15 cellular contexts compared by ENCODE assay signal in genomic region chr10:104622175-104622574, GRCh38. TPM values are rescaled to one million over a fixed set of nuclear protein-coding genes. Genes with fewer than 3 reads are reported as not detected.
"Had no signal": no experiment of that assay in that cellular context is flagged by ENCODE, and none has a peak within 500 bp of the region (broad histone marks: within the 10 kb centered on the region; RNA-seq: fewer than 3 reads in every experiment).

No MANE protein-coding gene starts in this region.

- DNase-seq: Kasumi-1, NCI-H1092 treated with DMSO at 0.1 percent for 48 hours, NCI-H187, NCI-H2029, NCI-H2081 treated with DMSO at 0.1 percent for 48 hours, NCI-H446, Right ventricle myocardium superior, SIG-M5 had no signal

- H3K4me2 ChIP-seq: KMS-11 had no signal

- H3K9ac ChIP-seq: KMS-11 had no signal

- H3K4me1 ChIP-seq: SJSA1 had no signal

- H3K4me3 Mint-ChIP-seq: IgD-negative memory B cell had no signal

- H3K36me3 ChIP-seq: SJSA1 had no signal

- H3K9me3 ChIP-seq: SJSA1 had no signal

- H3K36me3 Mint-ChIP-seq: IgD-negative memory B cell had no signal

- H3K27ac ChIP-seq: HL-60, KMS-11, SJSA1, SK-N-MC had no signal

- H3K4me1 Mint-ChIP-seq: IgD-negative memory B cell had no signal

- H3K27ac Mint-ChIP-seq: IgD-negative memory B cell had no signal

- H3K27me3 ChIP-seq: SJSA1 had no signal

- H3K4me3 ChIP-seq: K562, SJSA1, SK-N-MC had no signal

RNA-seq across cellular contexts. Expression of gene SORCS3, which starts 18.9 kb away (rescaled TPM):
- total RNA-seq: K562, M059J, SJSA1 had no signal
- polyA plus RNA-seq: IgD-negative memory B cell, K562 had no signal
